11 cellular contexts compared by ENCODE assay signal in genomic region chr16:5020551-5020950, GRCh38.
"Had no signal": no experiment of that assay in that cellular context is flagged by ENCODE, and none has a peak within 500 bp of the region (broad histone marks: within the 10 kb centered on the region; RNA-seq: fewer than 3 reads in every experiment).

No MANE protein-coding gene starts in this region.

- FAIRE-seq: keratinocyte had no signal

- H3K9me3 ChIP-seq: breast epithelium, esophagus squamous epithelium, prostate gland, sigmoid colon, thoracic aorta had no signal

- H3K27me3 ChIP-seq: breast epithelium, foreskin keratinocyte, sigmoid colon had no signal

- DNase-seq: activated CD4-positive, alpha-beta T cell treated with anti-CD3 and anti-CD28 coated beads, Interleukin-2, amount 50 U/mL, for 1 hour; aorta; esophagus squamous epithelium; foreskin keratinocyte; sigmoid colon; stimulated activated naive CD8-positive, alpha-beta T cell treated with anti-CD3 and anti-CD28 coated beads, Interleukin-15, Interleukin-2, amounts not matched to agents 100 U/mL and 50 U/mL, for 24 hours; T-helper 2 cell had no signal

- H3K4me1 ChIP-seq: breast epithelium, esophagus squamous epithelium, foreskin keratinocyte, prostate gland had no signal

- H3K36me3 ChIP-seq: breast epithelium, prostate gland, sigmoid colon, thoracic aorta had no signal

- ATAC-seq: foreskin keratinocyte; stimulated activated naive CD8-positive, alpha-beta T cell treated with anti-CD3 and anti-CD28 coated beads, Interleukin-15, Interleukin-2, amounts not matched to agents 100 U/mL and 50 U/mL, for 24 hours had no signal

- H3K27ac ChIP-seq: esophagus squamous epithelium, foreskin keratinocyte, prostate gland, sigmoid colon, thoracic aorta had no signal

- H3K4me3 ChIP-seq: breast epithelium, esophagus squamous epithelium, prostate gland, sigmoid colon, thoracic aorta had no signal
